ENCODE assay signal across 1 cellular context in the genomic region with DNA sequence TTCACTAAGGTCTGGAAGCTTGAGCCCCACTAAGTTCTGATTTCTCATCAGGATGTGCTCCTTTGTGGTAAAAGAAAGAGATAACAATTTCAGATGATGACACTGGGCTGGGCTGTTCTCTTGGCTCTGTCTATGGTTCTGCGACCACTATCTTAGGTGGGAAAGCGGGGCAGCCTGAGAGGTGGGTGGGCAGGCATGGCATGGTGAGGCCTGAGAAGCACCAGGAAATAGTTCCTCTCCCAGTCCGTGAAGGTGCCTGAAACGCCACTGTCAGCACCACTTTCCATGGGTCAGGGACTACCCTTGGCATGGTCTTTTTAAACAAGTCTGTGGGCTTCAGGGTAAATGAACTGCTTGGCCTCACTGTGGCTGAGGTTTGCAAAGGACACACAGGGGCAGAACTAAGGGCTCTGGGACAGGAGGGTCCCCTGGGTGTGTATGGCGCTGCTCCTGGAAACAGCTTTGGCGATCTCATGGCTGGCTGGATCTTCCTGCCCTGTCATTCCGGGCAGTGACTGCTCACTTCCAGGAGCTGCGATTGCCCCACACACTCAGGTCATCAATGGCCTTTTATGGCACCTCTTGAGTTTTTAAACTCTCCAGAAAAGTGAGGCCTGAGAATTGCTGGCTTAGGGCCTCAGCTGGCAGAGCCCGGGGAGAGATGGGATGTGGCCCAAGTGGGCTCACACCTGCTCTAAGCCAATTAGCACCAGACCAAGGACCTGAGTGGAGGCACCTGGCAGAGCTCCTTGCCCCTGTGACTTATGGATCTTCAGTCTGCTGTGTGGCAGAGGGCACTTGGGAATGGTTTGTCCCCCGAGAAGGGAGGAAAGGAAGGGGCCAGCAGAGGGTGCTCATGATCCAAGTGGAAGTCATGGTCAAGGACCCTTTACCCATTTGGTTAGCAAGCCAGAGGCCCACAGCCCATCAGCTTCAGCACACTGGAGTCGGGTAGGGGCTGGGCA.
TF ChIP-seq lines count a peak whose summit lies in the region.

No MANE protein-coding gene starts in this region.

TF ChIP-seq in SK-N-SH treated with all-trans-retinoic acid at 6 μM for 48 hours, 23 proteins besides CTCF, POLR2A, EP300 and RAD21 (continued from another document):
- TF ChIP-seq POU6F1 (CRISPR knock-in tag; IDR thresholded peaks at IDR 0.05; ENCODE audit: borderline replicate concordance, low read depth) (no peak), ZNF70 (CRISPR knock-in tag; IDR thresholded peaks at IDR 0.05) (no peak), ZFP3 (CRISPR knock-in tag; IDR thresholded peaks at IDR 0.05) (no peak), CSDC2 (CRISPR knock-in tag; IDR thresholded peaks at IDR 0.05) (no peak), SNAI2 (CRISPR knock-in tag; IDR thresholded peaks at IDR 0.05) (no peak), PPARA (CRISPR knock-in tag; IDR thresholded peaks at IDR 0.05; ENCODE audit: borderline replicate concordance) (no peak)
